11 cellular contexts compared by ENCODE assay signal in genomic region chr6:7242835-7243187, GRCh38.
DNase-seq lines count a peak whose midpoint lies in the region; ATAC-seq and TF ChIP-seq lines count a peak whose summit lies in the region.
"Had no signal": no experiment of that assay in that cellular context is flagged by ENCODE, and none has a peak within 500 bp of the region (broad histone marks: within the 10 kb centered on the region; RNA-seq: fewer than 3 reads in every experiment).

No MANE protein-coding gene starts in this region.

- H3K9me3 ChIP-seq in heart right ventricle (no peaks in the 10 kb centered on the region), aorta (ENCODE audit: control insufficient read depth, low read length) (no peaks in the 10 kb centered on the region)
- H3K9me3 ChIP-seq: tibial artery had no signal

- peak overlapping the region; percentile 44 for H3K4me3 Mint-ChIP-seq in dendritic cell treated with granulocyte-macrophage colony-stimulating factor and Interleukin-4, amounts not matched to agents 40 ng/mL and 50 ng/mL, for 4 days
- no peak overlapping the region for H3K4me3 Mint-ChIP-seq in naive thymus-derived CD8-positive, alpha-beta T cell

- intact Hi-C loops in heart right ventricle (cut with DNase I) = loop anchor here (1.0 to 10.0 kb wide), 15 partner anchors 136 to 688 kb away; partner anchors contain the start of gene RREB1 (in 1 of the 10)
- intact Hi-C loops in left cardiac atrium (cut with DNase I) = loop anchor here (5.0 to 10.0 kb wide), 2 partner anchors 516 to 528 kb away; no protein-coding TSS in a partner anchor
- intact Hi-C loops in dendritic cell treated with granulocyte-macrophage colony-stimulating factor and Interleukin-4, amounts not matched to agents 40 ng/mL and 50 ng/mL, for 4 days (cut with micrococcal nuclease) = loop anchor here (5.0 to 10.0 kb wide), 4 partner anchors 34 to 518 kb away; partner anchors contain the start of gene RREB1
- intact Hi-C loops in aorta (cut with DNase I) = loop anchor here (5.0 to 10.0 kb wide), 4 partner anchors 318 to 566 kb away; no protein-coding TSS in a partner anchor

- WGBS in heart right ventricle, 2 donors = 72 to 75% methylated on average over 4 of the region's 4 CpGs
- 84% methylated on average over 4 of the region's 4 CpGs for WGBS in aorta, 2 donors

- ATAC-seq in heart right ventricle (peak in 2 of 8 donors; percentile 1 to 2), left cardiac atrium (no peak), aorta (ENCODE audit: low FRiP score) (peak; percentile 2), GM18519 (IDR thresholded peaks at IDR 0.05; ENCODE audit: low FRiP score, unreplicated experiment) (no peak)
- ATAC-seq in naive thymus-derived CD8-positive, alpha-beta T cell = no peak

- H3K27me3 ChIP-seq in heart right ventricle = no peaks in the 10 kb centered on the region
- no peaks in the 10 kb centered on the region for H3K27me3 ChIP-seq in aorta (ENCODE audit: control insufficient read depth in 1 of 2, insufficient read depth in 2 of 2, low read length in 1 of 2)
- H3K27me3 ChIP-seq: tibial artery had no signal

- no peak for DNase-seq in heart right ventricle
- DNase-seq in left cardiac atrium = no peak
- DNase-seq in naive thymus-derived CD8-positive, alpha-beta T cell = no peak
- DNase-seq in aorta = peak in 1 of 2 donors; percentile 35
- DNase-seq in SIG-M5 treated with dmso at 0.1 percent for 504 hours (lab: John Stamatoyannopoulos, UW; ENCODE audit: unreplicated experiment) = no peak
- no peak for DNase-seq in cortex of kidney (lab: John Stamatoyannopoulos, UW)
- DNase-seq: Right ventricle myocardium superior; stimulated activated CD4-positive, alpha-beta T cell treated with anti-CD3 and anti-CD28 coated beads, Interleukin-4, amount 100 ng/mL, for 1 hour had no signal

- POLR2A ChIA-PET in naive thymus-derived CD8-positive, alpha-beta T cell (lab: Charles Lee) = no interaction called here

- peak overlapping the region in 8 of 10 donors; percentile 18 to 75 (median 46) for H3K27ac ChIP-seq in heart right ventricle
- no peak overlapping the region for H3K27ac ChIP-seq in aorta (ENCODE audit: low read depth in 1 of 2, low read length in 2 of 2)
- H3K27ac ChIP-seq: tibial artery had no signal

- peak overlapping the region; percentile 92 for H3K27ac Mint-ChIP-seq in dendritic cell treated with granulocyte-macrophage colony-stimulating factor and Interleukin-4, amounts not matched to agents 40 ng/mL and 50 ng/mL, for 4 days
- peak overlapping the region; percentile 49 to 87 (median 72) for H3K27ac Mint-ChIP-seq in naive thymus-derived CD8-positive, alpha-beta T cell

- H3K9me3 Mint-ChIP-seq in dendritic cell treated with granulocyte-macrophage colony-stimulating factor and Interleukin-4, amounts not matched to agents 40 ng/mL and 50 ng/mL, for 4 days = no peaks in the 10 kb centered on the region
- no peaks in the 10 kb centered on the region for H3K9me3 Mint-ChIP-seq in naive thymus-derived CD8-positive, alpha-beta T cell

- H3K4me1 ChIP-seq in heart right ventricle = peaks cover 0 to 56% (median 29%) of the 10 kb centered on the region in 9 donors
- no peaks in the 10 kb centered on the region for H3K4me1 ChIP-seq in aorta (ENCODE audit: control insufficient read depth in 1 of 2, insufficient read depth in 2 of 2, low read length in 2 of 2)

- peaks cover 61% of the 10 kb centered on the region for H3K4me1 Mint-ChIP-seq in dendritic cell treated with granulocyte-macrophage colony-stimulating factor and Interleukin-4, amounts not matched to agents 40 ng/mL and 50 ng/mL, for 4 days (ENCODE audit: low read depth)
- peaks cover 13 to 36% (median 26%) of the 10 kb centered on the region in 4 donors for H3K4me1 Mint-ChIP-seq in naive thymus-derived CD8-positive, alpha-beta T cell

- no peaks in the 10 kb centered on the region for H3K27me3 Mint-ChIP-seq in dendritic cell treated with granulocyte-macrophage colony-stimulating factor and Interleukin-4, amounts not matched to agents 40 ng/mL and 50 ng/mL, for 4 days
- H3K27me3 Mint-ChIP-seq in naive thymus-derived CD8-positive, alpha-beta T cell = no peaks in the 10 kb centered on the region

- no peak overlapping the region for H3K4me3 ChIP-seq in heart right ventricle
- no peak overlapping the region for H3K4me3 ChIP-seq in aorta (ENCODE audit: low read length in 2 of 2)
- H3K4me3 ChIP-seq: tibial artery had no signal

- TF ChIP-seq CTCF in heart right ventricle (IDR thresholded peaks at IDR 0.05) = no peak

- peaks cover 96% of the 10 kb centered on the region for H3K36me3 Mint-ChIP-seq in dendritic cell treated with granulocyte-macrophage colony-stimulating factor and Interleukin-4, amounts not matched to agents 40 ng/mL and 50 ng/mL, for 4 days (ENCODE audit: low read depth)
- peaks cover 0 to 39% (median 0%) of the 10 kb centered on the region in 3 donors for H3K36me3 Mint-ChIP-seq in naive thymus-derived CD8-positive, alpha-beta T cell

- H3K36me3 ChIP-seq in heart right ventricle (peaks cover 0 to 72% (median 14%) of the 10 kb centered on the region in 9 donors), aorta (ENCODE audit: control insufficient read depth in 1 of 2, insufficient read depth in 2 of 2, low read length in 1 of 2) (peaks cover 2 to 7% of the 10 kb centered on the region in 2 donors)

Comparison
In these comparisons a context has a peak if more than half of its experiments do, and no peak if none do; other contexts are left out.
1. H3K27ac ChIP-seq: peak in heart right ventricle (8 of 10); none in aorta (0 of 2).